Comparison of ENCODE assay signal across 1 cellular context in genomic region chr17:16438557-16439302, GRCh38.
TF ChIP-seq lines count a peak whose summit lies in the region.

No MANE protein-coding gene starts in this region.

TF ChIP-seq in HepG2, 621 proteins besides CTCF, POLR2A, EP300 and RAD21 (continued from another document and continues in another):
- TF ChIP-seq ZNF646 (CRISPR knock-in tag; IDR thresholded peaks at IDR 0.05) = no peak
- TF ChIP-seq NR3C1 (CRISPR knock-in tag; IDR thresholded peaks at IDR 0.05) = no peak
- TF ChIP-seq SUZ12 (IDR thresholded peaks at IDR 0.05; ENCODE audit: low read depth, low read length) = peak; percentile 38; the same call in 1 of the 2 replicates
- 0 out of 2 replicates have a peak, but pooled peaks have one; percentile 51 for TF ChIP-seq ZNF724P (CRISPR knock-in tag; IDR thresholded peaks at IDR 0.05; ENCODE audit: borderline replicate concordance)
- peak in 1 of 2 experiments; percentile 67; a peak in 3 of 4 replicates for TF ChIP-seq HMGXB4 (CRISPR knock-in tag; IDR thresholded peaks at IDR 0.05; ENCODE audit: borderline replicate concordance in 1 of 2, low read depth in 1 of 2)
- TF ChIP-seq ZBTB44 (CRISPR knock-in tag; IDR thresholded peaks at IDR 0.05) = no peak
- no peak for TF ChIP-seq PLRG1 (conservative IDR thresholded peaks at IDR 0.05)
- TF ChIP-seq ARID5B (CRISPR knock-in tag; IDR thresholded peaks at IDR 0.05) = peak; percentile 61
- no peak for TF ChIP-seq ESRRA (CRISPR knock-in tag; IDR thresholded peaks at IDR 0.05; ENCODE audit: low read depth)
- TF ChIP-seq SYNCRIP (IDR thresholded peaks at IDR 0.05; ENCODE audit: insufficient read depth, low read depth, low read length) = no peak
- TF ChIP-seq ASH2L (IDR thresholded peaks at IDR 0.05; ENCODE audit: insufficient read length, low read depth, low read length) = peak; percentile 69
- peak; percentile 70 for TF ChIP-seq SRF (IDR thresholded peaks at IDR 0.05; ENCODE audit: low read depth, low read length)
- no peak for TF ChIP-seq FOXP4 (CRISPR knock-in tag; IDR thresholded peaks at IDR 0.05)
- peak; percentile 79 for TF ChIP-seq CBX1 (IDR thresholded peaks at IDR 0.05; ENCODE audit: low read depth)
- no peak for TF ChIP-seq TIGD3 (CRISPR knock-in tag; IDR thresholded peaks at IDR 0.05; ENCODE audit: borderline replicate concordance)
- no peak for TF ChIP-seq ATAD3A (CRISPR knock-in tag; IDR thresholded peaks at IDR 0.05)
- 0 out of 2 replicates have a peak, but pooled peaks have one; percentile 58 for TF ChIP-seq ZNF83 (CRISPR knock-in tag; IDR thresholded peaks at IDR 0.05; ENCODE audit: borderline replicate concordance)
- TF ChIP-seq ZNF780A (CRISPR knock-in tag; IDR thresholded peaks at IDR 0.05) = no peak
- no peak; the same call in 1 of the 2 replicates for TF ChIP-seq SALL1 (CRISPR knock-in tag; IDR thresholded peaks at IDR 0.05)
- no peak; the same call in none of the 2 replicates for TF ChIP-seq HNF4A (CRISPR knock-in tag; IDR thresholded peaks at IDR 0.05)
- TF ChIP-seq HOXD1 (CRISPR knock-in tag; IDR thresholded peaks at IDR 0.05) = peak; percentile 99
- TF ChIP-seq ZNF263 (CRISPR knock-in tag; IDR thresholded peaks at IDR 0.05) = no peak
- no peak; the same call in 1 of the 2 replicates for TF ChIP-seq GZF1 (CRISPR knock-in tag; IDR thresholded peaks at IDR 0.05)
- TF ChIP-seq GLMP (CRISPR knock-in tag; IDR thresholded peaks at IDR 0.05; ENCODE audit: borderline replicate concordance) = no peak
- peak; percentile 87 for TF ChIP-seq TBX3 (IDR thresholded peaks at IDR 0.05; ENCODE audit: borderline replicate concordance)
- TF ChIP-seq MXI1 (IDR thresholded peaks at IDR 0.05; ENCODE audit: borderline replicate concordance, low read depth, low read length) = peak; percentile 50; the same call in 2 of the 3 replicates
- peak; percentile 26; the same call in 1 of the 2 replicates for TF ChIP-seq HINFP (CRISPR knock-in tag; IDR thresholded peaks at IDR 0.05; ENCODE audit: low read depth)
- peak; percentile 82; the same call in 1 of the 2 replicates for TF ChIP-seq ZFP91 (CRISPR knock-in tag; IDR thresholded peaks at IDR 0.05; ENCODE audit: borderline replicate concordance)
- no peak for TF ChIP-seq ZNF710 (CRISPR knock-in tag; IDR thresholded peaks at IDR 0.05; ENCODE audit: borderline replicate concordance)
- no peak for TF ChIP-seq ZNF776 (CRISPR knock-in tag; IDR thresholded peaks at IDR 0.05)
